ENCODE assay signal across 8 cellular contexts in genomic region chr5:91332267-91333044, GRCh38. TPM values are rescaled to one million over a fixed set of nuclear protein-coding genes. Genes with fewer than 3 reads are reported as not detected.
DNase-seq lines count a peak whose midpoint lies in the region; ATAC-seq and TF ChIP-seq lines count a peak whose summit lies in the region.

No MANE protein-coding gene starts in this region.

- H3K9me3 ChIP-seq in RWPE2 (ENCODE audit: severe bottlenecking) (no peaks in the 10 kb centered on the region), hepatocyte (ENCODE audit: low read depth) (no peaks in the 10 kb centered on the region), ovary (no peaks in the 10 kb centered on the region)

- ATAC-seq in RWPE2 (ENCODE audit: low read depth) (peak; percentile 87), GM18511 (IDR thresholded peaks at IDR 0.05; ENCODE audit: unreplicated experiment) (no peak)

- TF ChIP-seq EP300 in ovary (IDR thresholded peaks at IDR 0.05), result no peak

- no peak overlapping the region for H3K4me2 ChIP-seq in hepatocyte

- intact Hi-C loops in ovary (cut with DNase I), result loop anchor here in 1 of 4 donors (10.0 kb wide), 1 partner anchor 662 kb away; no protein-coding TSS in a partner anchor

- no peak overlapping the region for H2AFZ ChIP-seq in hepatocyte

- no peaks in the 10 kb centered on the region for H4K20me1 ChIP-seq in hepatocyte (ENCODE audit: insufficient read depth, poor library complexity, severe bottlenecking)

- H3K4me1 ChIP-seq in RWPE2 (ENCODE audit: insufficient read depth, poor library complexity, severe bottlenecking) (peaks cover 8% of the 10 kb centered on the region), hepatocyte (ENCODE audit: insufficient read depth) (peaks cover 14% of the 10 kb centered on the region), ovary (ENCODE audit: insufficient read depth) (no peaks in the 10 kb centered on the region)

- no peaks in the 10 kb centered on the region for H3K9me2 ChIP-seq in hepatocyte (replicated peaks; ENCODE audit: insufficient read depth)

- H3K27me3 ChIP-seq in RWPE2 (ENCODE audit: insufficient read depth, poor library complexity, severe bottlenecking) (no peaks in the 10 kb centered on the region), hepatocyte (no peaks in the 10 kb centered on the region), ovary (no peaks in the 10 kb centered on the region)

- DNase-seq in Daoy (ENCODE audit: low read depth) (peak; percentile 88), HFF-Myc (ENCODE audit: extremely low read depth, low read depth) (peak; percentile 70), RWPE2 (ENCODE audit: low spot score) (no peak), hepatocyte (ENCODE audit: low spot score) (peak; percentile 18), HuH-7.5 (ENCODE audit: low spot score) (no peak), ovary (no peak), NCI-H345 treated with DMSO at 0.1 percent for 48 hours (lab: John Stamatoyannopoulos, UW; ENCODE audit: unreplicated experiment) (no peak)

- TF ChIP-seq POLR2A in ovary (IDR thresholded peaks at IDR 0.05), result no peak

- no peak for TF ChIP-seq CTCF in HFF-Myc (IDR thresholded peaks at IDR 0.05; ENCODE audit: low read depth, low read length, missing control alignments)
- no peak for TF ChIP-seq CTCF in RWPE2 (IDR thresholded peaks at IDR 0.05; ENCODE audit: poor library complexity, severe bottlenecking)
- TF ChIP-seq CTCF in hepatocyte (IDR thresholded peaks at IDR 0.05; ENCODE audit: poor library complexity), result no peak
- no peak for TF ChIP-seq CTCF in ovary (IDR thresholded peaks at IDR 0.05)

- H3K36me3 ChIP-seq in RWPE2 (ENCODE audit: low read depth) (no peaks in the 10 kb centered on the region), hepatocyte (replicated peaks; ENCODE audit: insufficient read depth, low read depth) (no peaks in the 10 kb centered on the region), ovary (no peaks in the 10 kb centered on the region)

- H3K4me3 ChIP-seq in HFF-Myc (replicated peaks; ENCODE audit: low read depth, low read length) (no peak overlapping the region), RWPE2 (ENCODE audit: severe bottlenecking) (no peak overlapping the region), hepatocyte (no peak overlapping the region), ovary (no peak overlapping the region)

- H3K27ac ChIP-seq in RWPE2 (ENCODE audit: poor library complexity, severe bottlenecking) (no peak overlapping the region), hepatocyte (no peak overlapping the region), ovary (no peak overlapping the region)

- no peaks in the 10 kb centered on the region for H3K79me2 ChIP-seq in hepatocyte

- WGBS in hepatocyte (ENCODE audit: low lambda C conversion rate, missing lambda C conversion rate), result 53% methylated on average over 8 of the region's 8 CpGs
- 56 to 64% (median 58%) methylated on average over 8 of the region's 8 CpGs for WGBS in ovary, 3 donors

RNA-seq across cellular contexts. Expression of gene ARRDC3, which starts 50.7 kb away (rescaled TPM):
- 45.1 and 48.7 TPM in 2 replicates for total RNA-seq in Daoy (2014; rRNA removed; shearing (Covaris generic))
- total RNA-seq in hepatocyte (114 and 134 TPM in 2 replicates), ovary (100 to 1,000 TPM in 5 of 7 donors, 10 to 100 TPM in 2; 47.4 to 176 (median 107) TPM)
- polyA plus RNA-seq in hepatocyte (53.7 and 58.0 TPM in 2 replicates), ovary (10 to 100 TPM; 30.2 to 49.9 TPM)

Comparison
In these comparisons a context has a peak if more than half of its experiments do, and no peak if none do; other contexts are left out.
1. DNase-seq: peak in Daoy (single experiment), HFF-Myc (single experiment) and hepatocyte (single experiment); none in RWPE2 (single experiment), HuH-7.5 (single experiment), ovary (0 of 5) and NCI-H345 treated with DMSO at 0.1 percent for 48 hours (single experiment).